Comparison of ENCODE assay signal across 2 cellular contexts in the genomic region with DNA sequence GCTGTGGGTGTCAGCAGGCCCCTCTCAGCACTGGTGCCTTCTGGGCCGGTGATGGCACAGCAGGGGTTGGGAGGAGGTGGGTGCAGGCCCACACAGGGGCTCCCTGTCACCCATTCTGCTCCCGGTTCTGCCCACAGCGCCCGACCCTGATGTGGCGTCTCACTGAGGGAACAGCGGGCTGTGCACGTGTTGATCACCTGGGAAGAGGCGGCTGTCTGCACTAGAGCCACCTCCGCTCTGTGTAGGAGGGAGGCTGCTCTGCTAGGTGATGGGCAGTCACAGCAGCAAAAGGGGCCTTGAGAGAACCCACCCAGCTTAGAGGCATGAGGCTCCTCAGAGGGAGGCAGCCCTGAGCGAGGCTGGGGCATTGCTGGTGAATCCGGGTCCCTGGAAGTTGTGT.
TF ChIP-seq lines count a peak whose summit lies in the region.

No MANE protein-coding gene starts in this region.

TF ChIP-seq in HEK293, 187 proteins besides CTCF, POLR2A, EP300 and RAD21 (continued from another document):
- TF ChIP-seq, protein P1, sequence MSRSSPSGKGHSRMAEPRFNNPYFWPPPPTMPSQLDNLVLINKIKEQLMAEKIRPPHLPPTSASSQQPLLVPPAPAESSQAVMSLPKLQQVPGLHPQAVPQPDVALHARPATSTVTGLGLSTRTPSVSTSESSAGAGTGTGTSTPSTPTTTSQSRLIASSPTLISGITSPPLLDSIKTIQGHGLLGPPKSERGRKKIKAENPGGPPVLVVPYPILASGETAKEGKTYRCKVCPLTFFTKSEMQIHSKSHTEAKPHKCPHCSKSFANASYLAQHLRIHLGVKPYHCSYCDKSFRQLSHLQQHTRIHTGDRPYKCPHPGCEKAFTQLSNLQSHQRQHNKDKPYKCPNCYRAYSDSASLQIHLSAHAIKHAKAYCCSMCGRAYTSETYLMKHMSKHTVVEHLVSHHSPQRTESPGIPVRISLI (tag by site-specific recombination; IDR thresholded peaks at IDR 0.05), result no peak
- TF ChIP-seq ZNF585B (tag by site-specific recombination; IDR thresholded peaks at IDR 0.05) (no peak), ZNF555 (tag by site-specific recombination; conservative IDR thresholded peaks at IDR 0.05) (no peak), ZNF140 (tag by site-specific recombination; IDR thresholded peaks at IDR 0.05) (no peak), ZNF501 (tag by site-specific recombination; IDR thresholded peaks at IDR 0.05) (no peak), ZXDB (tag by site-specific recombination; IDR thresholded peaks at IDR 0.05) (no peak), EGR2 (tag by site-specific recombination; IDR thresholded peaks at IDR 0.05; ENCODE audit: low read depth) (peak; percentile 59), SP2 (tag by site-specific recombination; IDR thresholded peaks at IDR 0.05) (no peak)
TF ChIP-seq in HEK293: peak in this region for 2.

TF ChIP-seq in SK-N-SH treated with all-trans-retinoic acid at 6 μM for 48 hours, 23 proteins besides CTCF, POLR2A, EP300 and RAD21 (continued from another document):
- TF ChIP-seq, protein P2, sequence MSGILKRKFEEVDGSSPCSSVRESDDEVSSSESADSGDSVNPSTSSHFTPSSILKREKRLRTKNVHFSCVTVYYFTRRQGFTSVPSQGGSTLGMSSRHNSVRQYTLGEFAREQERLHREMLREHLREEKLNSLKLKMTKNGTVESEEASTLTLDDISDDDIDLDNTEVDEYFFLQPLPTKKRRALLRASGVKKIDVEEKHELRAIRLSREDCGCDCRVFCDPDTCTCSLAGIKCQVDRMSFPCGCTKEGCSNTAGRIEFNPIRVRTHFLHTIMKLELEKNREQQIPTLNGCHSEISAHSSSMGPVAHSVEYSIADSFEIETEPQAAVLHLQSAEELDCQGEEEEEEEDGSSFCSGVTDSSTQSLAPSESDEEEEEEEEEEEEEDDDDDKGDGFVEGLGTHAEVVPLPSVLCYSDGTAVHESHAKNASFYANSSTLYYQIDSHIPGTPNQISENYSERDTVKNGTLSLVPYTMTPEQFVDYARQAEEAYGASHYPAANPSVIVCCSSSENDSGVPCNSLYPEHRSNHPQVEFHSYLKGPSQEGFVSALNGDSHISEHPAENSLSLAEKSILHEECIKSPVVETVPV (CRISPR knock-in tag; IDR thresholded peaks at IDR 0.05), result no peak
- no peak for TF ChIP-seq ESRRG (CRISPR knock-in tag; IDR thresholded peaks at IDR 0.05)
TF ChIP-seq in SK-N-SH treated with all-trans-retinoic acid at 6 μM for 48 hours: peak in this region for 0.
